In genomic region chr2:75846683-75847190, GRCh38 we compare ENCODE assay signal across 20 cellular contexts.
A peak's percentile ranks its signal among the peaks of the same experiment; 100 is the strongest.
DNase-seq lines count a peak whose midpoint lies in the region; ATAC-seq, FAIRE-seq and TF ChIP-seq lines count a peak whose summit lies in the region.
"Had no signal": no experiment of that assay in that cellular context is flagged by ENCODE, and none has a peak within 500 bp of the region (broad histone marks: within the 10 kb centered on the region; RNA-seq: fewer than 3 reads in every experiment).

No MANE protein-coding gene starts in this region.

- H3K9ac ChIP-seq in K562 (ENCODE audit: insufficient read depth in 1 of 2, low read depth in 2 of 2, low read length in 2 of 2), result no peak overlapping the region

- H3K9me3 ChIP-seq in breast epithelium (no peaks in the 10 kb centered on the region), K562 (replicated peaks; ENCODE audit: control insufficient read depth, insufficient read depth, low read depth, low read length) (no peaks in the 10 kb centered on the region)
- H3K9me3 ChIP-seq: Caco-2 had no signal

- no peaks in the 10 kb centered on the region for H3K9me3 Mint-ChIP-seq in MCF 10A (ENCODE audit: unreplicated experiment)
- H3K9me3 Mint-ChIP-seq: CD4-positive, alpha-beta T cell; HFFc6 had no signal

- no peaks in the 10 kb centered on the region for H3K79me2 ChIP-seq in K562 (ENCODE audit: control insufficient read depth, insufficient read depth, low read length)

- H4K20me1 ChIP-seq in K562 (replicated peaks; ENCODE audit: control insufficient read depth, insufficient read depth, low read length), result no peaks in the 10 kb centered on the region

- H2AFZ ChIP-seq in K562 (ENCODE audit: low read depth, low read length), result no peak overlapping the region

- no peaks in the 10 kb centered on the region for H3K9me1 ChIP-seq in K562 (ENCODE audit: control insufficient read depth, insufficient read depth, low read length)

- POLR2A ChIA-PET in MCF 10A (lab: Yijun Ruan, JAX), result no interaction called here
- POLR2A ChIA-PET in K562 (lab: Yijun Ruan, JAX), result interaction anchor here (1.1 kb wide), 1 partner anchor 128 kb away, joined by 4 read pairs; no protein-coding TSS in a partner anchor

- no peak for DNase-seq in MCF 10A (ENCODE audit: unreplicated experiment)
- DNase-seq in breast epithelium (ENCODE audit: low spot score in 2 of 2), result no peak
- DNase-seq in amniotic epithelial cell (ENCODE audit: low read depth), result peak; percentile 14
- DNase-seq in K562 (ENCODE audit: extremely low read depth in 1 of 4, low spot score in 3 of 4), result no peak
- DNase-seq in left lobe of liver (ENCODE audit: low spot score), result no peak
- no peak for DNase-seq in activated CD4-positive, alpha-beta T cell treated with anti-CD3 and anti-CD28 coated beads, Interleukin-2, amount 50 U/mL, for 1 hour
- DNase-seq: AML-193; Caco-2; CD4-positive, alpha-beta T cell; GOT3; H7; HFFc6; IMR-90 had no signal

- H3K4me3 ChIP-seq in breast epithelium (no peak overlapping the region), K562 (no peak overlapping the region)

- ATAC-seq in K562, result no peak
- no peak for ATAC-seq in left lobe of liver
- ATAC-seq: HCT116 had no signal

- TF ChIP-seq POLR2A in breast epithelium (IDR thresholded peaks at IDR 0.05) (no peak), K562 (conservative IDR thresholded peaks at IDR 0.05) (no peak)

- BruUV-seq in MCF 10A (replicated peaks; lab: Mats Ljungman, UMichigan) (no TSS peak), K562 (replicated peaks; lab: Mats Ljungman, UMichigan) (no TSS peak)

- no peak overlapping the region for H3K4me3 Mint-ChIP-seq in MCF 10A (ENCODE audit: unreplicated experiment)
- H3K4me3 Mint-ChIP-seq: CD4-positive, alpha-beta T cell; HFFc6 had no signal

- H3K36me3 Mint-ChIP-seq in MCF 10A (ENCODE audit: insufficient read depth, unreplicated experiment), result no peaks in the 10 kb centered on the region

- no peak overlapping the region for H3K4me2 ChIP-seq in K562 (ENCODE audit: insufficient read depth, low read length)

- in situ Hi-C loops in K562 (cut with MboI), result no loop called here

- peak overlapping the region; percentile 36 for H3K27ac Mint-ChIP-seq in MCF 10A (ENCODE audit: low read depth, unreplicated experiment)
- H3K27ac Mint-ChIP-seq: CD4-positive, alpha-beta T cell; HFFc6 had no signal

- H3K4me1 ChIP-seq in breast epithelium, result no peaks in the 10 kb centered on the region
- no peaks in the 10 kb centered on the region for H3K4me1 ChIP-seq in K562 (replicated peaks in 1 of 2; ENCODE audit: control insufficient read depth in 2 of 2, insufficient read depth in 2 of 2, low read length in 2 of 2)
- H3K4me1 ChIP-seq: Caco-2 had no signal

- CTCF ChIA-PET in MCF 10A (lab: Yijun Ruan, JAX) (interaction anchor here (0.9 kb wide), 1 partner anchor 237 kb away, joined by 4 read pairs; no protein-coding TSS in a partner anchor), K562 (lab: Yijun Ruan, JAX; ENCODE audit: low intra/inter-chr PET ratio) (no interaction called here)

- H3K27me3 Mint-ChIP-seq in MCF 10A (ENCODE audit: insufficient read depth, unreplicated experiment), result no peaks in the 10 kb centered on the region

- H3K27ac ChIP-seq in breast epithelium, result no peak overlapping the region
- H3K27ac ChIP-seq in K562 (ENCODE audit: extremely low read depth, low read depth, low read length), result no peak overlapping the region
- H3K27ac ChIP-seq: C4-2B, HL-60 had no signal

- TF ChIP-seq EP300 in K562 (IDR thresholded peaks at IDR 0.05; ENCODE audit: low read length), result no peak

- WGBS in K562 (ENCODE audit: insufficient coverage, low coverage, missing lambda C conversion rate), result 0% methylated on average over 1 of the region's 1 CpG

- H3K36me3 ChIP-seq in breast epithelium (no peaks in the 10 kb centered on the region), K562 (ENCODE audit: control insufficient read depth, insufficient read depth, low read length) (no peaks in the 10 kb centered on the region)

- no peak for FAIRE-seq in K562 (lab: Jason Lieb, UNC)
- FAIRE-seq: A204.1, D721Med, G401.6, GM12891 had no signal

- no peak for TF ChIP-seq RAD21 in K562 (CRISPR knock-in tag; conservative IDR thresholded peaks at IDR 0.05 in 1 of 2, IDR thresholded peaks at IDR 0.05 in 1 of 2)

- H3K4me1 Mint-ChIP-seq in MCF 10A (ENCODE audit: insufficient read depth, unreplicated experiment), result peaks cover 15% of the 10 kb centered on the region

- intact Hi-C loops in MCF 10A (cut with micrococcal nuclease) (no loop called here), breast epithelium (cut with DNase I; ENCODE audit: low total_unique reads) (no loop called here), K562 (cut with micrococcal nuclease) (no loop called here)

- H3K27me3 ChIP-seq in breast epithelium (no peaks in the 10 kb centered on the region), K562 (ENCODE audit: control insufficient read depth in 2 of 2, insufficient read depth in 2 of 2, low read length in 2 of 2) (no peaks in the 10 kb centered on the region; a peak in 1 of 5 replicates)

- TF ChIP-seq CTCF in MCF 10A (IDR thresholded peaks at IDR 0.05; ENCODE audit: unreplicated experiment), result no peak
- TF ChIP-seq CTCF in breast epithelium (IDR thresholded peaks at IDR 0.05), result no peak
- no peak for TF ChIP-seq CTCF in K562 (IDR thresholded peaks at IDR 0.05 in 2 of 3, conservative IDR thresholded peaks at IDR 0.05 in 1 of 3; ENCODE audit: insufficient read depth in 2 of 3, low read depth in 1 of 3, low read length in 3 of 3)

TF ChIP-seq in K562, 482 proteins besides CTCF, POLR2A, EP300 and RAD21:
- TF ChIP-seq CEBPB (tag; IDR thresholded peaks at IDR 0.05), result 0 out of 2 replicates have a peak, but pooled peaks have one; percentile 10
- peak; percentile 82 for TF ChIP-seq NFIX (CRISPR knock-in tag; IDR thresholded peaks at IDR 0.05; ENCODE audit: low read depth)
- TF ChIP-seq BRD4 (IDR thresholded peaks at IDR 0.05), result no peak
- TF ChIP-seq ARNT (IDR thresholded peaks at IDR 0.05), result no peak
- peak; percentile 94 for TF ChIP-seq NFIC (IDR thresholded peaks at IDR 0.05)
- TF ChIP-seq ZNF146 (CRISPR knock-in tag; IDR thresholded peaks at IDR 0.05; ENCODE audit: unreplicated experiment), result no peak
- no peak for TF ChIP-seq POLR2H (tag; IDR thresholded peaks at IDR 0.05; ENCODE audit: low read depth)
TF ChIP-seq in K562: peak in this region for 3.
